In the genomic region with DNA sequence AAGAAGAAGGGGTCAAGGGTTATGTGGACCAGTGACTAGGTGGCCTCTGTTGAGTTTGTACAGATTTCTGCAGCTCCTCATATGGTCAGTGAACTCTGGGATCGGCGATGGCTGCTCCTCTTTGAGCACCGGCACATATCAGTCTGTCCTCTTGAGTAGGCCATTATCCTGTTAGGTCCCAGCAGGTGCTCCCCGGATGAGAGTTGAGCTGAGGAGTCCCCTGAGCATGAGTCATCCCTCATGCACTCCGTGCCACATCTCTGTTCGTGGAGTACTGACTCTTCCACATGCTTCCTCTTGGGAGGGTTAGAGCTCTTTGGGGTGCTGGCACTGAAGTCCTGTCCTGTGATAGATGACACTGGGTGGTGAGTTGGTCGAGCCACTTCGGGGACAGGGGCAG, we compare ENCODE assay signal across 18 cellular contexts.
"Had no signal": no experiment of that assay in that cellular context is flagged by ENCODE, and none has a peak within 500 bp of the region (broad histone marks: within the 10 kb centered on the region; RNA-seq: fewer than 3 reads in every experiment).

No MANE protein-coding gene starts in this region.

- H3K9me3 ChIP-seq: left ventricle myocardium inferior, prostate gland, right atrium auricular region, tibial nerve, uterus had no signal

- DNase-seq: activated CD4-positive, alpha-beta T cell treated with anti-CD3 and anti-CD28 coated beads for 36 hours; activated CD4-positive, alpha-beta T cell treated with anti-CD3 and anti-CD28 coated beads, Interleukin-2, amount 50 U/mL, for 48 hours; activated naive CD4-positive, alpha-beta T cell; activated naive CD8-positive, alpha-beta T cell treated with anti-CD3 and anti-CD28 coated beads, Interleukin-2, amount 10 ng/mL, durations not matched to agents 7 days and 5 days; amygdala; dorsolateral prefrontal cortex; foreskin melanocyte; hypothalamus; left ventricle myocardium inferior; small intestine; stimulated activated CD4-positive, alpha-beta T cell treated with anti-CD3 and anti-CD28 coated beads, Interleukin-15, amount 100 ng/mL, for 24 hours; stimulated activated CD4-positive, alpha-beta T cell treated with anti-CD3 and anti-CD28 coated beads, Interleukin-2, amount 100 ng/mL, for 48 hours; uterus had no signal

- FAIRE-seq: small intestine had no signal

- H3K4me3 ChIP-seq: dorsolateral prefrontal cortex, left ventricle myocardium inferior, prostate gland, right atrium auricular region, tibial nerve, uterus had no signal

- H3K4me1 ChIP-seq: left ventricle myocardium inferior, prostate gland, right atrium auricular region, tibial nerve, uterus had no signal

- ATAC-seq: activated CD4-positive, alpha-beta T cell treated with anti-CD3 and anti-CD28 coated beads for 36 hours; activated T-helper 17 cell treated with anti-CD3 and anti-CD28 coated beads, Interleukin-2, amount 50 U/mL, for 72 hours had no signal

- H3K27ac ChIP-seq: dorsolateral prefrontal cortex, epithelial cell of prostate, left ventricle myocardium inferior, prostate gland, right atrium auricular region, tibial nerve, uterus had no signal

- H3K27me3 ChIP-seq: dorsolateral prefrontal cortex, right atrium auricular region, tibial nerve, uterus had no signal

- H3K36me3 ChIP-seq: left ventricle myocardium inferior, prostate gland, right atrium auricular region, uterus had no signal
